8 cellular contexts compared by ENCODE assay signal in genomic region chr11:45804806-45805304, GRCh38. TPM values are rescaled to one million over a fixed set of nuclear protein-coding genes. Genes with fewer than 3 reads are reported as not detected.
A peak's percentile ranks its signal among the peaks of the same experiment; 100 is the strongest.
DNase-seq lines count a peak whose midpoint lies in the region; ATAC-seq and TF ChIP-seq lines count a peak whose summit lies in the region.

TSS of gene SLC35C1 (plus strand) at chr11:45805149. CDS start at chr11:45805802, 653 bp downstream.

- TF ChIP-seq POLR2A in lower leg skin (IDR thresholded peaks at IDR 0.05), result no peak

- peaks cover 0 to 4% (median 0%) of the 10 kb centered on the region in 7 donors for H3K9me3 Mint-ChIP-seq in CD14-positive monocyte

- intact Hi-C loops in CD14-positive monocyte (cut with micrococcal nuclease), result loop anchor here (5.0 kb wide), 2 partner anchors 37 to 42 kb away; partner anchors contain the start of gene CRY2 (in 1 of the 2)
- intact Hi-C loops in lower leg skin (cut with DNase I; ENCODE audit: low total_unique reads), result no loop called here

- H3K36me3 Mint-ChIP-seq in CD14-positive monocyte, result peaks cover 13 to 28% of the 10 kb centered on the region in 2 donors

- ATAC-seq in GM19351 (IDR thresholded peaks at IDR 0.05; ENCODE audit: unreplicated experiment) (peak; percentile 96), HG03521 (IDR thresholded peaks at IDR 0.05; ENCODE audit: unreplicated experiment) (peak; percentile 92)

- H3K4me3 ChIP-seq in lower leg skin (ENCODE audit: low read depth, poor library complexity, severe bottlenecking), result peak within 1 kb of the TSS; percentile 79

- peak within 1 kb of the TSS; percentile 87 to 94 (median 91) for H3K27ac Mint-ChIP-seq in CD14-positive monocyte

- H3K27me3 Mint-ChIP-seq in CD14-positive monocyte (ENCODE audit: low read depth in 3 of 3), result peaks cover 0 to 7% (median 6%) of the 10 kb centered on the region in 3 donors

- H3K4me3 Mint-ChIP-seq in CD14-positive monocyte, result peak within 1 kb of the TSS; percentile 93 to 95

- 0% methylated on average over 34 to 38 of the region's 45 CpGs for WGBS in lower leg skin, 2 donors

- peak; percentile 92 for DNase-seq in CD14-positive monocyte (ENCODE audit: low spot score)
- peak; percentile 94 for DNase-seq in NCI-H774 (lab: John Stamatoyannopoulos, UW)
- DNase-seq in activated CD4-positive, alpha-beta T cell treated with anti-CD3 and anti-CD28 coated beads, Interleukin-2, amount 50 U/mL, for 48 hours, result peak; percentile 98
- DNase-seq in dermis microvascular lymphatic vessel endothelial cell (ENCODE audit: low read depth in 2 of 2), result peak; percentile 81 to 94
- DNase-seq in lower leg skin (ENCODE audit: low spot score in 2 of 2), result peak; percentile 96 to 99
- peak; percentile 95 to 96 for DNase-seq in stimulated activated CD4-positive, alpha-beta T cell treated with anti-CD3 and anti-CD28 coated beads, Interleukin-4, amount 100 ng/mL, for 48 hours (ENCODE audit: low read depth in 2 of 2)

- H3K4me1 Mint-ChIP-seq in CD14-positive monocyte, result peaks cover 42% of the 10 kb centered on the region

- TF ChIP-seq CTCF in CD14-positive monocyte (IDR thresholded peaks at IDR 0.05), result no peak
- TF ChIP-seq CTCF in lower leg skin (IDR thresholded peaks at IDR 0.05), result no peak

RNA-seq across cellular contexts. Expression of gene SLC35C1, which starts in this region (rescaled TPM):
- 10 to 100 TPM; 12.8 to 14.0 TPM for polyA plus RNA-seq in CD14-positive monocyte
- 4.1 and 8.3 TPM in 2 replicates for total RNA-seq in dermis microvascular lymphatic vessel endothelial cell
- total RNA-seq in lower leg skin, result 10 to 100 TPM in 1 of 4 donors, 1 to 10 TPM in 3; 3.8 to 12.1 (median 7.0) TPM

Comparison
In these comparisons a context has a peak if more than half of its experiments do, and no peak if none do; other contexts are left out.
1. Peak in every context shown above with its lines: DNase-seq, ATAC-seq and H3K4me3 ChIP-seq.